ENCODE assay signal across 29 cellular contexts in the genomic region with DNA sequence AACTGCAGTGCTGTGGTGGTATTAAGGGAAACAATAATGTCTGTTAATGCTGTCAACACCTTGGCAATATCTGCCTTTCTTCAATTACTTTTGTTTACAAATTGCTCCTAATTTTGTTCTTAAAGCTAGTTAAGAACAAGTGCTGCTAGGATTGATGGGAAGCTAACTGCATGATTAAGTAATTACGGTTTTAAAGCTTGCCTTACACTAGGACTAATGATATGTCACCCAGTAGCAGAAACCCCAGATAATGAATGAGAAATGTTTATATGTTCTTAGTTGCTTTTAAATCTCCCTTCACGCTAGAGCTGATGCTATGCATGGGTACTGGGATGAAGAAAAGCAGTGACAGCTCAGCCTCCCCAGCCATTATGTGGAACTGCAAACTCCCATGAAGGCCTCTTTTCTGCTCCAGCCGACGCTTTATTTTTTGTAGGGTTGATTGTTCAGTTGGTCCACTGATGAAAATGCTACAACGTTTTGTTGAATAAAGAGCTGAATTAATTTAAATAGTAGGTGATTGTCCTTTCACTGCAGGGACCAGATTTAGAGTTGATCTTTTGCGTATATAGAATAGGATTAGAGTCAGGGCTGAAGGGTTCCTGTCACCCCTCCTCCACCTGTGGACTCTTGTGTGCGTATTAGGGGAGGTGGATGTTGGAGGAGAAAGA.
"Had no signal": no experiment of that assay in that cellular context is flagged by ENCODE, and none has a peak within 500 bp of the region (broad histone marks: within the 10 kb centered on the region; RNA-seq: fewer than 3 reads in every experiment).

No MANE protein-coding gene starts in this region.

- H2AFZ ChIP-seq: hepatocyte, parathyroid adenoma had no signal

- H3K4me1 Mint-ChIP-seq: naive thymus-derived CD4-positive, alpha-beta T cell; nephron; stimulated activated naive CD8-positive, alpha-beta T cell treated with anti-CD3 and anti-CD28 coated beads, Interleukin-15, amount 100 ng/mL, for 72 hours had no signal

- ATAC-seq: esophagus mucosa; gastrocnemius medialis; heart left ventricle; left lung; naive thymus-derived CD4-positive, alpha-beta T cell; sciatic nerve; stimulated activated naive CD8-positive, alpha-beta T cell treated with anti-CD3 and anti-CD28 coated beads, Interleukin-15, amount 100 ng/mL, for 72 hours had no signal

- H3K27ac Mint-ChIP-seq: endodermal cell; naive thymus-derived CD4-positive, alpha-beta T cell; nephron; progenitor cell of endocrine pancreas; stimulated activated naive CD8-positive, alpha-beta T cell treated with anti-CD3 and anti-CD28 coated beads, Interleukin-15, amount 100 ng/mL, for 72 hours had no signal

- H3K9me3 ChIP-seq: gastrocnemius medialis, heart left ventricle, left lung, right atrium auricular region, suprapubic skin, transverse colon, vagina had no signal

- H3K36me3 ChIP-seq: gastrocnemius medialis, heart left ventricle, left lung, right atrium auricular region, suprapubic skin, transverse colon, vagina had no signal

- H3K36me3 Mint-ChIP-seq: naive thymus-derived CD4-positive, alpha-beta T cell had no signal

- H3K27me3 ChIP-seq: gastrocnemius medialis, heart left ventricle, hepatocyte, left lung, right atrium auricular region, suprapubic skin, transverse colon, vagina had no signal

- H3K4me3 ChIP-seq: gastrocnemius medialis, heart left ventricle, hepatocyte, left lung, right atrium auricular region, smooth muscle cell, suprapubic skin, transverse colon, vagina had no signal

- DNase-seq: cortex of kidney; effector CD8-positive, alpha-beta T cell; endodermal cell; foreskin fibroblast; gastrocnemius medialis; heart left ventricle; kidney; left lung; mesenchymal stem cell; midbrain; naive thymus-derived CD4-positive, alpha-beta T cell; stimulated activated CD4-positive, alpha-beta T cell treated with anti-CD3 and anti-CD28 coated beads, Interleukin-12 subunit alpha, Interleukin-12 subunit beta, amount 100 ng/mL, for 4 hours; stimulated activated CD4-positive, alpha-beta T cell treated with anti-CD3 and anti-CD28 coated beads, Interleukin-1b, Interleukin-23, amount 100 ng/mL, for 48 hours; stimulated activated CD4-positive, alpha-beta T cell treated with anti-CD3 and anti-CD28 coated beads, Interleukin-4, amount 100 ng/mL, for 1 hour; stimulated activated CD8-positive, alpha-beta memory T cell treated with anti-CD3 and anti-CD28 coated beads, Interleukin-4, amount 100 ng/mL, for 48 hours; stimulated activated naive CD4-positive, alpha-beta T cell; stimulated activated naive CD8-positive, alpha-beta T cell treated with anti-CD3 and anti-CD28 coated beads, Interleukin-15, amount 100 ng/mL, for 72 hours; transverse colon had no signal

- H3K27me3 Mint-ChIP-seq: naive thymus-derived CD4-positive, alpha-beta T cell; progenitor cell of endocrine pancreas; stimulated activated naive CD8-positive, alpha-beta T cell treated with anti-CD3 and anti-CD28 coated beads, Interleukin-15, amount 100 ng/mL, for 72 hours had no signal

- H3K27ac ChIP-seq: epithelial cell of prostate, gastrocnemius medialis, heart left ventricle, hepatocyte, left lung, parathyroid adenoma, right atrium auricular region, suprapubic skin, transverse colon, vagina had no signal

- H3K9me3 Mint-ChIP-seq: endodermal cell, nephron had no signal

- H3K4me1 ChIP-seq: gastrocnemius medialis, heart left ventricle, left lung, parathyroid adenoma, right atrium auricular region, suprapubic skin, transverse colon, vagina had no signal

- H3K4me3 Mint-ChIP-seq: endodermal cell; naive thymus-derived CD4-positive, alpha-beta T cell; nephron; stimulated activated naive CD8-positive, alpha-beta T cell treated with anti-CD3 and anti-CD28 coated beads, Interleukin-15, amount 100 ng/mL, for 72 hours had no signal
